In the genomic region with DNA sequence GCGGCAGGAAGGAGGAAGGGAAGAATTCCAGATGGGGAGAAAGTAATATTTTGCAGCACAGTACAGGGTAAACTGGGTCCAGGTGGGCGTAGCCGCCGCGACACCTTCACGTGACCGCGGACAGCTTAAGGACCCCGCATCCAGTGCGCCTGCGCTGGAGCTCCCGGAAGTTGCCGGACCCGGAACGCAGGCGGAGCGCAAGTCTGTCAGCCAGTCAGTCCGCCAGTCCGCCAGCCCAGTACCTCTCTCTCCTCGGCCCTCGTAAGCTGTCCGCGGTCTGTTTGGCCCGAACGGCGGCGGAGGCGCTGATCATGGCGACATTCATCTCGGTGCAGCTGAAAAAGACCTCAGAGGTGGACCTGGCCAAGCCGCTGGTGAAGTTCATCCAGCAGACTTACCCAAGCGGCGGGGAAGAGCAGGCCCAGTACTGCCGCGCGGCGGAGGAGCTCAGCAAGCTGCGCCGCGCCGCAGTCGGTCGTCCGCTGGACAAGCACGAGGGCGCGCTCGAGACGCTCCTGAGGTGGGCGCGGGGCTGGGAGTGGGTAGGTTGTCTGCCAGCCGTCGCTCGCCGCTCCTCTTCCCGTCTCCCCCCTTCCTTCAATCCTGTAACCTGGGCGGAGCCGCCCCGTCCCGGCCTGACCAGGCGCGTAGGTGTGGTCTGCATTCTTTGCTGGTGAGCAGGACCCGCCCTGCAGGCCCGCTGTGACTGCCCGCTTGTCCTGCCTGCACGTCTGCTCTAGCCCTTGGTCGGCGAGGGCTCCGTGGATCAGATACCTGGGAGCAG, we compare ENCODE assay signal across 1 cellular context.
TF ChIP-seq lines count a peak whose summit lies in the region.

A gene with protein sequence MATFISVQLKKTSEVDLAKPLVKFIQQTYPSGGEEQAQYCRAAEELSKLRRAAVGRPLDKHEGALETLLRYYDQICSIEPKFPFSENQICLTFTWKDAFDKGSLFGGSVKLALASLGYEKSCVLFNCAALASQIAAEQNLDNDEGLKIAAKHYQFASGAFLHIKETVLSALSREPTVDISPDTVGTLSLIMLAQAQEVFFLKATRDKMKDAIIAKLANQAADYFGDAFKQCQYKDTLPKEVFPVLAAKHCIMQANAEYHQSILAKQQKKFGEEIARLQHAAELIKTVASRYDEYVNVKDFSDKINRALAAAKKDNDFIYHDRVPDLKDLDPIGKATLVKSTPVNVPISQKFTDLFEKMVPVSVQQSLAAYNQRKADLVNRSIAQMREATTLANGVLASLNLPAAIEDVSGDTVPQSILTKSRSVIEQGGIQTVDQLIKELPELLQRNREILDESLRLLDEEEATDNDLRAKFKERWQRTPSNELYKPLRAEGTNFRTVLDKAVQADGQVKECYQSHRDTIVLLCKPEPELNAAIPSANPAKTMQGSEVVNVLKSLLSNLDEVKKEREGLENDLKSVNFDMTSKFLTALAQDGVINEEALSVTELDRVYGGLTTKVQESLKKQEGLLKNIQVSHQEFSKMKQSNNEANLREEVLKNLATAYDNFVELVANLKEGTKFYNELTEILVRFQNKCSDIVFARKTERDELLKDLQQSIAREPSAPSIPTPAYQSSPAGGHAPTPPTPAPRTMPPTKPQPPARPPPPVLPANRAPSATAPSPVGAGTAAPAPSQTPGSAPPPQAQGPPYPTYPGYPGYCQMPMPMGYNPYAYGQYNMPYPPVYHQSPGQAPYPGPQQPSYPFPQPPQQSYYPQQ (plus strand): TSS at position 213 of the 784 bp plus-strand sequence. CDS start 99 bp downstream, at position 312.

TF ChIP-seq in H1, 55 proteins besides CTCF, POLR2A, EP300 and RAD21:
- TF ChIP-seq, protein P1, sequence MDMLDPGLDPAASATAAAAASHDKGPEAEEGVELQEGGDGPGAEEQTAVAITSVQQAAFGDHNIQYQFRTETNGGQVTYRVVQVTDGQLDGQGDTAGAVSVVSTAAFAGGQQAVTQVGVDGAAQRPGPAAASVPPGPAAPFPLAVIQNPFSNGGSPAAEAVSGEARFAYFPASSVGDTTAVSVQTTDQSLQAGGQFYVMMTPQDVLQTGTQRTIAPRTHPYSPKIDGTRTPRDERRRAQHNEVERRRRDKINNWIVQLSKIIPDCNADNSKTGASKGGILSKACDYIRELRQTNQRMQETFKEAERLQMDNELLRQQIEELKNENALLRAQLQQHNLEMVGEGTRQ (IDR thresholded peaks at IDR 0.05; ENCODE audit: low read length), result peak; percentile 97
- TF ChIP-seq CHD2 (IDR thresholded peaks at IDR 0.05; ENCODE audit: low read length), result peak; percentile 9; the same call in 1 of the 2 replicates
- peak; percentile 93 for TF ChIP-seq NRF1 (IDR thresholded peaks at IDR 0.05; ENCODE audit: low read depth, low read length)
- TF ChIP-seq, protein P2, sequence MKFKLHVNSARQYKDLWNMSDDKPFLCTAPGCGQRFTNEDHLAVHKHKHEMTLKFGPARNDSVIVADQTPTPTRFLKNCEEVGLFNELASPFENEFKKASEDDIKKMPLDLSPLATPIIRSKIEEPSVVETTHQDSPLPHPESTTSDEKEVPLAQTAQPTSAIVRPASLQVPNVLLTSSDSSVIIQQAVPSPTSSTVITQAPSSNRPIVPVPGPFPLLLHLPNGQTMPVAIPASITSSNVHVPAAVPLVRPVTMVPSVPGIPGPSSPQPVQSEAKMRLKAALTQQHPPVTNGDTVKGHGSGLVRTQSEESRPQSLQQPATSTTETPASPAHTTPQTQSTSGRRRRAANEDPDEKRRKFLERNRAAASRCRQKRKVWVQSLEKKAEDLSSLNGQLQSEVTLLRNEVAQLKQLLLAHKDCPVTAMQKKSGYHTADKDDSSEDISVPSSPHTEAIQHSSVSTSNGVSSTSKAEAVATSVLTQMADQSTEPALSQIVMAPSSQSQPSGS (IDR thresholded peaks at IDR 0.05; ENCODE audit: low read length), result peak; percentile 61; the same call in 1 of the 2 replicates
- TF ChIP-seq CBX5 (IDR thresholded peaks at IDR 0.05; ENCODE audit: low read depth, low read length), result no peak
- no peak for TF ChIP-seq EZH2 (IDR thresholded peaks at IDR 0.05; ENCODE audit: low read depth, low read length, severe bottlenecking)
- 0 out of 2 replicates have a peak, but pooled peaks have one; percentile 38 for TF ChIP-seq SP1 (IDR thresholded peaks at IDR 0.05; ENCODE audit: low read depth, low read length)
- TF ChIP-seq PHF8 (conservative IDR thresholded peaks at IDR 0.05; ENCODE audit: low read depth, low read length), result peak; percentile 96
- TF ChIP-seq TEAD4 (IDR thresholded peaks at IDR 0.05; ENCODE audit: low read depth, low read length), result peak; percentile 83
- peak; percentile 88 for TF ChIP-seq KDM4A (IDR thresholded peaks at IDR 0.05; ENCODE audit: low read depth, low read length, severe bottlenecking)
- TF ChIP-seq CREB1 (IDR thresholded peaks at IDR 0.05), result peak; percentile 55; the same call in 1 of the 2 replicates
- peak; percentile 96 for TF ChIP-seq RBBP5 (IDR thresholded peaks at IDR 0.05; ENCODE audit: borderline replicate concordance, low read depth, low read length)
- peak; percentile 85 for TF ChIP-seq TAF7 (optimal IDR thresholded peaks at IDR 0.05; ENCODE audit: borderline replicate concordance, low read depth, low read length)
- TF ChIP-seq RNF2 (IDR thresholded peaks at IDR 0.05; ENCODE audit: borderline replicate concordance, low read depth, low read length, missing control alignments, poor library complexity, severe bottlenecking), result no peak
- peak; percentile 35; the same call in 1 of the 2 replicates for TF ChIP-seq YY1 (IDR thresholded peaks at IDR 0.05; ENCODE audit: low read depth, low read length)
- TF ChIP-seq TBP (IDR thresholded peaks at IDR 0.05; ENCODE audit: low read depth, low read length), result peak; percentile 78
- no peak for TF ChIP-seq SIRT6 (IDR thresholded peaks at IDR 0.05; ENCODE audit: low read length)
- TF ChIP-seq, protein P3, sequence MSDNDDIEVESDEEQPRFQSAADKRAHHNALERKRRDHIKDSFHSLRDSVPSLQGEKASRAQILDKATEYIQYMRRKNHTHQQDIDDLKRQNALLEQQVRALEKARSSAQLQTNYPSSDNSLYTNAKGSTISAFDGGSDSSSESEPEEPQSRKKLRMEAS (IDR thresholded peaks at IDR 0.05), result peak; percentile 79
- peak; percentile 97 for TF ChIP-seq GABPA (IDR thresholded peaks at IDR 0.05; ENCODE audit: borderline replicate concordance, insufficient read depth, low read length)
- peak; percentile 96 for TF ChIP-seq KDM5A (IDR thresholded peaks at IDR 0.05; ENCODE audit: low read length)
- peak; percentile 84 for TF ChIP-seq SP4 (IDR thresholded peaks at IDR 0.05; ENCODE audit: low read length)
- TF ChIP-seq JUN (IDR thresholded peaks at IDR 0.05; ENCODE audit: low read depth, low read length), result no peak
- peak; percentile 92 for TF ChIP-seq TAF1 (IDR thresholded peaks at IDR 0.05; ENCODE audit: low read depth, low read length)
- TF ChIP-seq, protein P4, sequence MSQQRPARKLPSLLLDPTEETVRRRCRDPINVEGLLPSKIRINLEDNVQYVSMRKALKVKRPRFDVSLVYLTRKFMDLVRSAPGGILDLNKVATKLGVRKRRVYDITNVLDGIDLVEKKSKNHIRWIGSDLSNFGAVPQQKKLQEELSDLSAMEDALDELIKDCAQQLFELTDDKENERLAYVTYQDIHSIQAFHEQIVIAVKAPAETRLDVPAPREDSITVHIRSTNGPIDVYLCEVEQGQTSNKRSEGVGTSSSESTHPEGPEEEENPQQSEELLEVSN (IDR thresholded peaks at IDR 0.05), result peak; percentile 60
- TF ChIP-seq SRF (IDR thresholded peaks at IDR 0.05; ENCODE audit: low read depth, low read length), result no peak; the same call in 1 of the 2 replicates
- peak; percentile 96 for TF ChIP-seq POLR2AphosphoS5 (IDR thresholded peaks at IDR 0.05; ENCODE audit: low read depth, low read length)
- TF ChIP-seq, protein P5, sequence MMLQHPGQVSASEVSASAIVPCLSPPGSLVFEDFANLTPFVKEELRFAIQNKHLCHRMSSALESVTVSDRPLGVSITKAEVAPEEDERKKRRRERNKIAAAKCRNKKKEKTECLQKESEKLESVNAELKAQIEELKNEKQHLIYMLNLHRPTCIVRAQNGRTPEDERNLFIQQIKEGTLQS (IDR thresholded peaks at IDR 0.05; ENCODE audit: insufficient read depth, low read depth, low read length), result peak; percentile 94
- peak in 1 of 2 experiments; percentile 98; a peak in 2 of 4 replicates for TF ChIP-seq HDAC2 (IDR thresholded peaks at IDR 0.05; ENCODE audit: borderline replicate concordance in 1 of 2, low read depth in 2 of 2, low read length in 2 of 2)
- no peak for TF ChIP-seq KDM1A (IDR thresholded peaks at IDR 0.05; ENCODE audit: borderline replicate concordance, low read length)
- TF ChIP-seq SP2 (IDR thresholded peaks at IDR 0.05; ENCODE audit: low read length), result no peak
- TF ChIP-seq SAP30 (IDR thresholded peaks at IDR 0.05; ENCODE audit: insufficient read depth, insufficient replicate concordance, low read length), result peak; percentile 84
- peak; percentile 8 to 39; a peak in 2 of 4 replicates for TF ChIP-seq SIN3A (conservative IDR thresholded peaks at IDR 0.05 in 1 of 2, IDR thresholded peaks at IDR 0.05 in 1 of 2; ENCODE audit: low read depth in 1 of 2, low read length in 2 of 2)
- TF ChIP-seq ASH2L (IDR thresholded peaks at IDR 0.05; ENCODE audit: low read length), result peak; percentile 100
- TF ChIP-seq CHD1 (IDR thresholded peaks at IDR 0.05; ENCODE audit: low read depth, low read length), result no peak
